ENCODE assay signal across 1 cellular context in the genomic region with DNA sequence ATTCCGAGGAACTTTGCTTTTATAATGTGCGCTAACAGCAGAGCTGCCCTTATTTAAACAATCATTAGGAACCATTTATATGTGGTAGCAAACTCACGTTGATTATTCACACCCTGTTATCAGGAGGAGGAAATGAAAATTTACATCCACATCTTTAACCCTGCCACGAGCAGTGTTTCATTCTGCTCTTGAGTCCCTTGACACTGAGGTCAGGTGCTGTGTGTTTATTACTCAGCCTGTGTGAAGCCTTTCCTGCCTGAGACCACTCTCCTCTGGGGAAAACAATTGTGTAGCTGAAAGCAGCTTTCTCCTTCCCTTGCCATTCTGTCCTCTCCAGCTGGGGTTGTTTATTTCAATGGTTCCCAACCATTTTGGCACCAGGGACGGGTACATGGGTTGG.
TF ChIP-seq lines count a peak whose summit lies in the region.

No MANE protein-coding gene starts in this region.

TF ChIP-seq in GM23338, 12 proteins besides CTCF, POLR2A, EP300 and RAD21 (continued from another document):
- TF ChIP-seq, protein P1, sequence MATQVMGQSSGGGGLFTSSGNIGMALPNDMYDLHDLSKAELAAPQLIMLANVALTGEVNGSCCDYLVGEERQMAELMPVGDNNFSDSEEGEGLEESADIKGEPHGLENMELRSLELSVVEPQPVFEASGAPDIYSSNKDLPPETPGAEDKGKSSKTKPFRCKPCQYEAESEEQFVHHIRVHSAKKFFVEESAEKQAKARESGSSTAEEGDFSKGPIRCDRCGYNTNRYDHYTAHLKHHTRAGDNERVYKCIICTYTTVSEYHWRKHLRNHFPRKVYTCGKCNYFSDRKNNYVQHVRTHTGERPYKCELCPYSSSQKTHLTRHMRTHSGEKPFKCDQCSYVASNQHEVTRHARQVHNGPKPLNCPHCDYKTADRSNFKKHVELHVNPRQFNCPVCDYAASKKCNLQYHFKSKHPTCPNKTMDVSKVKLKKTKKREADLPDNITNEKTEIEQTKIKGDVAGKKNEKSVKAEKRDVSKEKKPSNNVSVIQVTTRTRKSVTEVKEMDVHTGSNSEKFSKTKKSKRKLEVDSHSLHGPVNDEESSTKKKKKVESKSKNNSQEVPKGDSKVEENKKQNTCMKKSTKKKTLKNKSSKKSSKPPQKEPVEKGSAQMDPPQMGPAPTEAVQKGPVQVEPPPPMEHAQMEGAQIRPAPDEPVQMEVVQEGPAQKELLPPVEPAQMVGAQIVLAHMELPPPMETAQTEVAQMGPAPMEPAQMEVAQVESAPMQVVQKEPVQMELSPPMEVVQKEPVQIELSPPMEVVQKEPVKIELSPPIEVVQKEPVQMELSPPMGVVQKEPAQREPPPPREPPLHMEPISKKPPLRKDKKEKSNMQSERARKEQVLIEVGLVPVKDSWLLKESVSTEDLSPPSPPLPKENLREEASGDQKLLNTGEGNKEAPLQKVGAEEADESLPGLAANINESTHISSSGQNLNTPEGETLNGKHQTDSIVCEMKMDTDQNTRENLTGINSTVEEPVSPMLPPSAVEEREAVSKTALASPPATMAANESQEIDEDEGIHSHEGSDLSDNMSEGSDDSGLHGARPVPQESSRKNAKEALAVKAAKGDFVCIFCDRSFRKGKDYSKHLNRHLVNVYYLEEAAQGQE (IDR thresholded peaks at IDR 0.05; ENCODE audit: unreplicated experiment): no peak
- TF ChIP-seq NANOG (IDR thresholded peaks at IDR 0.05; ENCODE audit: borderline replicate concordance) (no peak), STAT1 (IDR thresholded peaks at IDR 0.05; ENCODE audit: unreplicated experiment) (no peak)
TF ChIP-seq in GM23338: peak in this region for 0.
